In the genomic region with DNA sequence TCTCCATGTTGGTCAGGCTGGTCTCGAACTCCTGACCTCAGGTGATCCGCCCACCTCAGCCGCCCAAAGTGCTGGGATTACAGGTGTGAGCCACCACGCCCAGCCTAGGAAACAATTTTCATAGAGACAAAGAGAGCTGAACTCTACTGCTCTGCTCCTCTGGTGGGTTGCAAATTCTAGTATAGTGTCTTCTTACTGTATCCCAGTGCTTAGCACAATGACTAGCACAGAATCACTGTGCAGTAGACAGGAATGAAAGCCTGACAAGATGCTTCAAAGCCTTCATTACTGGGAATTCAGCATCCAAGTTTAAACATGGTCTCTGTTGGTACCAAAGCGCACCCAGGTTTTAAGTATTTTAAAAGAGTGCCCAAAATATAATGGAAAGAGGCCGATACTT, we compare ENCODE assay signal across 28 cellular contexts.
"Had no signal": no experiment of that assay in that cellular context is flagged by ENCODE, and none has a peak within 500 bp of the region (broad histone marks: within the 10 kb centered on the region; RNA-seq: fewer than 3 reads in every experiment).

No MANE protein-coding gene starts in this region.

- H3K9me3 Mint-ChIP-seq: dendritic cell treated with granulocyte-macrophage colony-stimulating factor and Interleukin-4, amounts not matched to agents 40 ng/mL and 50 ng/mL, for 4 days; effector memory CD8-positive, alpha-beta T cell; endodermal cell had no signal

- H3K4me1 ChIP-seq: colonic mucosa, esophagus muscularis mucosa, foreskin keratinocyte, gastrocnemius medialis, gastroesophageal sphincter, heart left ventricle, heart right ventricle had no signal

- H3K27ac Mint-ChIP-seq: dendritic cell treated with granulocyte-macrophage colony-stimulating factor and Interleukin-4, amounts not matched to agents 40 ng/mL and 50 ng/mL, for 4 days; effector memory CD8-positive, alpha-beta T cell; endodermal cell had no signal

- H3K4me3 Mint-ChIP-seq: dendritic cell treated with granulocyte-macrophage colony-stimulating factor and Interleukin-4, amounts not matched to agents 40 ng/mL and 50 ng/mL, for 4 days; effector memory CD8-positive, alpha-beta T cell; endodermal cell had no signal

- H3K27me3 Mint-ChIP-seq: dendritic cell treated with granulocyte-macrophage colony-stimulating factor and Interleukin-4, amounts not matched to agents 40 ng/mL and 50 ng/mL, for 4 days had no signal

- DNase-seq: colonic mucosa; cortex of kidney; dermis blood vessel endothelial cell; dorsolateral prefrontal cortex; effector CD4-positive, alpha-beta T cell; effector CD8-positive, alpha-beta T cell; effector memory CD4-positive, alpha-beta T cell; effector memory CD8-positive, alpha-beta T cell; endodermal cell; erythroblast; esophagus squamous epithelium; foreskin fibroblast; foreskin keratinocyte; foreskin melanocyte; gastrocnemius medialis; glutamatergic neuron; head of caudate nucleus; heart left ventricle; heart right ventricle had no signal

- H3K36me3 ChIP-seq: colonic mucosa, esophagus muscularis mucosa, esophagus squamous epithelium, gastrocnemius medialis, gastroesophageal sphincter, heart left ventricle, heart right ventricle had no signal

- H3K27me3 ChIP-seq: colonic mucosa, esophagus muscularis mucosa, esophagus squamous epithelium, foreskin keratinocyte, gastrocnemius medialis, gastroesophageal sphincter, heart left ventricle, heart right ventricle had no signal

- FAIRE-seq: colon, endometrium, endothelial cell of umbilical vein, frontal cortex had no signal

- H3K27ac ChIP-seq: colonic mucosa, coronary artery, dorsolateral prefrontal cortex, epithelial cell of prostate, esophagus muscularis mucosa, esophagus squamous epithelium, foreskin keratinocyte, gastrocnemius medialis, gastroesophageal sphincter, heart left ventricle, heart right ventricle had no signal

- H3K4me3 ChIP-seq: colonic mucosa, coronary artery, dorsolateral prefrontal cortex, esophagus muscularis mucosa, esophagus squamous epithelium, gastrocnemius medialis, gastroesophageal sphincter, heart left ventricle, heart right ventricle had no signal

- H3K9me3 ChIP-seq: colonic mucosa, esophagus muscularis mucosa, esophagus squamous epithelium, gastrocnemius medialis, gastroesophageal sphincter, heart left ventricle had no signal
